ENCODE assay signal across 8 cellular contexts in genomic region chr4:38804654-38805295, GRCh38. TPM values are rescaled to one million over a fixed set of nuclear protein-coding genes. Genes with fewer than 3 reads are reported as not detected.
A peak's percentile ranks its signal among the peaks of the same experiment; 100 is the strongest.
DNase-seq lines count a peak whose midpoint lies in the region; ATAC-seq and TF ChIP-seq lines count a peak whose summit lies in the region.

Gene TLR1 (minus strand): TSS chr4:38804791. CDS start chr4:38798831, 5,960 bp downstream.

- H3K9me3 Mint-ChIP-seq in CD4-positive, alpha-beta memory T cell = peaks cover 3 to 36% (median 29%) of the 10 kb centered on the region in 8 donors
- peaks cover 24 to 28% of the 10 kb centered on the region in 2 donors for H3K9me3 Mint-ChIP-seq in activated naive CD4-positive, alpha-beta T cell treated with anti-CD3 and anti-CD28 coated beads, Interleukin-2, amount 50 U/mL, for 72 hours

- 18 to 32% (median 18%) methylated on average over 7 of the region's 7 CpGs for WGBS in psoas muscle, 3 donors

- DNase-seq in CD4-positive, alpha-beta memory T cell = peak in 4 of 5 donors; percentile 65 to 71 (median 65)
- DNase-seq in NAMALWA (ENCODE audit: low spot score) = peak; percentile 88
- no peak for DNase-seq in activated naive CD4-positive, alpha-beta T cell treated with anti-CD3 and anti-CD28 coated beads, Interleukin-2, amount 50 U/mL, for 72 hours (ENCODE audit: low spot score in 2 of 2)
- peak; percentile 65 for DNase-seq in glomerular visceral epithelial cell (ENCODE audit: extremely low spot score)
- DNase-seq in psoas muscle = no peak
- DNase-seq in DMS79 (lab: John Stamatoyannopoulos, UW) = no peak
- no peak for DNase-seq in NCI-H146 treated with DMSO at 0.1 percent for 48 hours (lab: John Stamatoyannopoulos, UW; ENCODE audit: unreplicated experiment)

- H3K27me3 ChIP-seq in CD4-positive, alpha-beta memory T cell (ENCODE audit: insufficient read depth, low read length) = no peaks in the 10 kb centered on the region
- H3K27me3 ChIP-seq in psoas muscle (ENCODE audit: insufficient read depth in 3 of 3, low read length in 2 of 3) = no peaks in the 10 kb centered on the region

- peak within 1 kb of the TSS; percentile 47 for H3K27ac ChIP-seq in CD4-positive, alpha-beta memory T cell (ENCODE audit: low read depth, low read length)
- peak within 1 kb of the TSS; percentile 11 for H3K27ac ChIP-seq in psoas muscle

- CTCF ChIA-PET in CD4-positive, alpha-beta memory T cell (lab: Charles Lee; ENCODE audit: partially characterized antibody) = interaction anchor here (0.8 to 7.3 kb wide), 18 partner anchors 9 to 735 kb away, joined by 3 to 111 read pairs (median 5); partner anchors contain the start of genes TLR10 and TLR6

- peaks cover 25% of the 10 kb centered on the region for H3K4me1 ChIP-seq in CD4-positive, alpha-beta memory T cell (ENCODE audit: insufficient read depth, low read length)
- H3K4me1 ChIP-seq in psoas muscle = peaks cover 4% of the 10 kb centered on the region

- H3K27me3 Mint-ChIP-seq in CD4-positive, alpha-beta memory T cell = no peaks in the 10 kb centered on the region

- peaks cover 0 to 2% of the 10 kb centered on the region in 2 donors for H3K9me3 ChIP-seq in CD4-positive, alpha-beta memory T cell (ENCODE audit: control insufficient read depth in 1 of 2, low read length in 2 of 2)
- H3K9me3 ChIP-seq in psoas muscle = no peaks in the 10 kb centered on the region

- intact Hi-C loops in CD4-positive, alpha-beta memory T cell (cut with micrococcal nuclease) = loop anchor here (1.0 to 10.0 kb wide), 5 partner anchors 21 to 1170 kb away; partner anchors contain the start of genes PDS5A and TLR6
- intact Hi-C loops in psoas muscle (cut with DNase I) = no loop called here

- H3K4me3 ChIP-seq in CD4-positive, alpha-beta memory T cell (ENCODE audit: low read length in 2 of 2) = peak within 1 kb of the TSS; percentile 54 to 57
- H3K4me3 ChIP-seq in psoas muscle = peak within 1 kb of the TSS; percentile 52

- peaks cover 24 to 45% (median 35%) of the 10 kb centered on the region in 4 donors for H3K4me1 Mint-ChIP-seq in CD4-positive, alpha-beta memory T cell

- peak within 1 kb of the TSS; percentile 90 to 96 (median 92) for H3K4me3 Mint-ChIP-seq in CD4-positive, alpha-beta memory T cell

- TF ChIP-seq CTCF in psoas muscle (IDR thresholded peaks at IDR 0.05) = peak; percentile 50

- peaks cover 38 to 39% of the 10 kb centered on the region in 2 donors for H3K36me3 Mint-ChIP-seq in CD4-positive, alpha-beta memory T cell
- peaks cover 32 to 38% of the 10 kb centered on the region in 2 donors for H3K36me3 Mint-ChIP-seq in activated naive CD4-positive, alpha-beta T cell treated with anti-CD3 and anti-CD28 coated beads, Interleukin-2, amount 50 U/mL, for 72 hours

- H3K27ac Mint-ChIP-seq in CD4-positive, alpha-beta memory T cell = peak within 1 kb of the TSS; percentile 84 to 99 (median 94)
- peak within 1 kb of the TSS; percentile 91 to 96 for H3K27ac Mint-ChIP-seq in activated naive CD4-positive, alpha-beta T cell treated with anti-CD3 and anti-CD28 coated beads, Interleukin-2, amount 50 U/mL, for 72 hours

- H3K36me3 ChIP-seq in CD4-positive, alpha-beta memory T cell (ENCODE audit: insufficient read depth, low read length) = peaks cover 9% of the 10 kb centered on the region
- no peaks in the 10 kb centered on the region for H3K36me3 ChIP-seq in psoas muscle (ENCODE audit: insufficient read depth in 1 of 2, low read depth in 1 of 2)

- ATAC-seq in GM19455 (IDR thresholded peaks at IDR 0.05; ENCODE audit: unreplicated experiment) (peak; percentile 27), psoas muscle (peak in 3 of 4 donors; percentile 32 to 82 (median 48))
- peak; percentile 44 to 87 for ATAC-seq in activated naive CD4-positive, alpha-beta T cell treated with anti-CD3 and anti-CD28 coated beads, Interleukin-2, amount 50 U/mL, for 72 hours

- POLR2A ChIA-PET in CD4-positive, alpha-beta memory T cell (lab: Charles Lee; ENCODE audit: partially characterized antibody) = interaction anchor here (0.6 to 4.3 kb wide), 16 partner anchors 9 to 644 kb away, joined by 3 to 24 read pairs (median 5); partner anchors contain the start of genes TLR10 and TLR6

RNA-seq across cellular contexts. Expression of gene TLR1, which starts in this region (rescaled TPM):
- 10 to 100 TPM; 20.6 to 24.3 TPM for total RNA-seq in CD4-positive, alpha-beta memory T cell
- polyA plus RNA-seq in CD4-positive, alpha-beta memory T cell = 10 to 100 TPM; 16.2 to 19.2 TPM
- 1 to 10 TPM; 1.1 to 3.2 TPM for total RNA-seq in activated naive CD4-positive, alpha-beta T cell treated with anti-CD3 and anti-CD28 coated beads, Interleukin-2, amount 50 U/mL, for 72 hours
- 1 to 10 TPM; 1.7 to 4.1 (median 2.3) TPM for total RNA-seq in psoas muscle
- under 1 TPM; 0.22 to 0.68 (median 0.61) TPM for polyA plus RNA-seq in psoas muscle

Comparison
In these comparisons a context has a peak if more than half of its experiments do, and no peak if none do; other contexts are left out.
1. RNA of gene TLR1 (total RNA-seq): 20.6 to 24.3 TPM in CD4-positive, alpha-beta memory T cell; 1.1 to 3.2 TPM in activated naive CD4-positive, alpha-beta T cell treated with anti-CD3 and anti-CD28 coated beads, Interleukin-2, amount 50 U/mL, for 72 hours and 1.7 to 4.1 TPM in psoas muscle; every median in the first group is over 4 times any median in the second.
2. RNA of gene TLR1 (polyA plus RNA-seq): 16.2 to 19.2 TPM in CD4-positive, alpha-beta memory T cell; 0.22 to 0.68 TPM in psoas muscle; every median in the first group is over 10 times any median in the second.
3. DNase-seq: peak in CD4-positive, alpha-beta memory T cell (4 of 5), NAMALWA (single experiment) and glomerular visceral epithelial cell (single experiment); none in activated naive CD4-positive, alpha-beta T cell treated with anti-CD3 and anti-CD28 coated beads, Interleukin-2, amount 50 U/mL, for 72 hours (0 of 2), psoas muscle (0 of 2), DMS79 (single experiment) and NCI-H146 treated with DMSO at 0.1 percent for 48 hours (single experiment).
4. Peak in every context shown above with its lines, with median percentiles within 50 percentile points of each other: ATAC-seq.